In the genomic region with DNA sequence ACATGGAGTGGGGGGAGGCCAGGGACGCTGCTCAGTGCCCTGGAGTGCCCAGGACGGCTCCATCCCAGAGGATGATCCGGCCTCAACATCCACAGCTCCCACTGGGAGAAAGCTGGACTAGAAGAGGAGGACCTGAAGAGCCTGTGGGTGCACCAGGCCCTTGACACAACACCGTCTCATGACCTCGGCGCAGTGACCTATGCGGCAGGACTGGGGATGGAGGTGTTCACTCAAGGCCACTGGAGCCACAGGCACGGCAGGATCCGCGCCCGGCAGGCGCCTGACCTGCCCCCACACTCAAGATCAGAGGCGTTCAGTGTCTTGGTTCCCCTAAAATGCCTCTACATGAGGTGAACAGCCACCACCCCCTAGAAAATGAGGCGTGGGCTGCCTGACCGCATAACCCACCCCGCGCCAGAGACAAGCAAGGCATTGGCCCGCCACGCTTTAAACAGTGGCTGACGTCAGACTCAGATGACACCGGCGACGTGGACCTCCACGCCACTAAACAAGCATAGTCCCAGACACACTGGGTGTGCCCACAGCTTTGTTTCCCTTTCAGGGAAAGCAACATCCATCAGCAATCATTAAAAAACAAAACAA, we compare ENCODE assay signal across 9 cellular contexts. TPM values are rescaled to one million over a fixed set of nuclear protein-coding genes. Genes with fewer than 3 reads are reported as not detected.
DNase-seq lines count a peak whose midpoint lies in the region; ATAC-seq and TF ChIP-seq lines count a peak whose summit lies in the region.
"Had no signal": no experiment of that assay in that cellular context is flagged by ENCODE, and none has a peak within 500 bp of the region (broad histone marks: within the 10 kb centered on the region; RNA-seq: fewer than 3 reads in every experiment).

No MANE protein-coding gene starts in this region.

- DNase-seq in Peyer's patch (no peak), ascending aorta (ENCODE audit: low spot score in 2 of 2) (no peak), spleen (no peak), ovary (no peak)
- DNase-seq: NCI-H1092 treated with DMSO at 0.1 percent for 48 hours had no signal

- H3K27me3 ChIP-seq in Peyer's patch (no peaks in the 10 kb centered on the region), ascending aorta (no peaks in the 10 kb centered on the region), liver (ENCODE audit: control insufficient read depth in 4 of 4, insufficient read depth in 4 of 4, low read length in 3 of 4) (no peaks in the 10 kb centered on the region), spleen (replicated peaks in 1 of 7) (no peaks in the 10 kb centered on the region), ovary (no peaks in the 10 kb centered on the region)

- H3K9ac ChIP-seq in liver (ENCODE audit: low read depth in 1 of 2, low read length in 2 of 2), result peak overlapping the region; percentile 61 to 73

- no peak for TF ChIP-seq CTCF in Peyer's patch (IDR thresholded peaks at IDR 0.05)
- no peak for TF ChIP-seq CTCF in ascending aorta (IDR thresholded peaks at IDR 0.05)
- no peak for TF ChIP-seq CTCF in liver (IDR thresholded peaks at IDR 0.05; ENCODE audit: low read depth, low read length, missing input control)
- no peak for TF ChIP-seq CTCF in spleen (IDR thresholded peaks at IDR 0.05 in 8 of 11, conservative IDR thresholded peaks at IDR 0.05 in 3 of 11)
- no peak for TF ChIP-seq CTCF in ovary (IDR thresholded peaks at IDR 0.05)

- no peaks in the 10 kb centered on the region for H3K9me3 ChIP-seq in Peyer's patch
- H3K9me3 ChIP-seq in ascending aorta, result no peaks in the 10 kb centered on the region
- no peaks in the 10 kb centered on the region for H3K9me3 ChIP-seq in liver (ENCODE audit: control insufficient read depth in 4 of 4, low read length in 3 of 4)
- no peaks in the 10 kb centered on the region for H3K9me3 ChIP-seq in spleen
- H3K9me3 ChIP-seq in ovary, result no peaks in the 10 kb centered on the region

- WGBS in liver, result 88% methylated on average over 24 of the region's 24 CpGs
- WGBS in spleen, 5 donors, result 60 to 75% (median 70%) methylated on average over 21 to 24 of the region's 24 CpGs
- WGBS in ovary, 3 donors, result 73 to 82% (median 74%) methylated on average over 24 of the region's 24 CpGs

- H3K36me3 ChIP-seq in Peyer's patch (no peaks in the 10 kb centered on the region), ascending aorta (peaks cover 0 to 8% of the 10 kb centered on the region in 2 donors), liver (ENCODE audit: control insufficient read depth in 4 of 4, insufficient read depth in 3 of 4, low read depth in 1 of 4, low read length in 3 of 4) (no peaks in the 10 kb centered on the region), spleen (peaks cover 0 to 57% (median 0%) of the 10 kb centered on the region in 6 donors), ovary (no peaks in the 10 kb centered on the region)

- TF ChIP-seq POLR2A in Peyer's patch (IDR thresholded peaks at IDR 0.05) (no peak), spleen (IDR thresholded peaks at IDR 0.05) (no peak), ovary (IDR thresholded peaks at IDR 0.05) (no peak)

- no peak for ATAC-seq in activated CD4-positive, CD25-positive, alpha-beta regulatory T cell treated with anti-CD3 and anti-CD28 coated beads, Interleukin-2, amount 50 U/mL, for 24 hours
- ATAC-seq in HG03039 (IDR thresholded peaks at IDR 0.05; ENCODE audit: unreplicated experiment) (no peak), HG03025 (IDR thresholded peaks at IDR 0.05; ENCODE audit: low FRiP score, unreplicated experiment) (no peak)

- peak overlapping the region; percentile 64 to 84 (median 74) for H3K27ac ChIP-seq in Peyer's patch
- H3K27ac ChIP-seq in ascending aorta, result peak overlapping the region; percentile 50 to 56
- peak overlapping the region; percentile 97 to 99 for H3K27ac ChIP-seq in liver (ENCODE audit: low read depth in 1 of 2, low read length in 2 of 2)
- H3K27ac ChIP-seq in spleen, result peak overlapping the region; percentile 86 to 94 (median 88)
- no peak overlapping the region for H3K27ac ChIP-seq in ovary

- no peak for TF ChIP-seq RAD21 in liver (IDR thresholded peaks at IDR 0.05)

- H3K4me3 ChIP-seq in Peyer's patch, result peak overlapping the region in 2 of 4 donors; percentile 8 to 25
- no peak overlapping the region for H3K4me3 ChIP-seq in ascending aorta
- peak overlapping the region in 2 of 3 donors; percentile 21 to 37 for H3K4me3 ChIP-seq in liver (ENCODE audit: low read depth in 1 of 3, low read length in 3 of 3)
- peak overlapping the region in 2 of 8 donors; percentile 29 to 53 for H3K4me3 ChIP-seq in spleen
- H3K4me3 ChIP-seq in ovary, result no peak overlapping the region

- peaks cover 0 to 20% (median 7%) of the 10 kb centered on the region in 4 donors for H3K4me1 ChIP-seq in Peyer's patch
- peaks cover 0 to 8% of the 10 kb centered on the region in 2 donors for H3K4me1 ChIP-seq in ascending aorta
- peaks cover 3 to 23% (median 10%) of the 10 kb centered on the region in 4 donors for H3K4me1 ChIP-seq in liver (ENCODE audit: control insufficient read depth in 4 of 4, insufficient read depth in 4 of 4, low read length in 3 of 4)
- peaks cover 27 to 79% (median 65%) of the 10 kb centered on the region in 6 donors for H3K4me1 ChIP-seq in spleen
- H3K4me1 ChIP-seq in ovary (ENCODE audit: insufficient read depth), result peaks cover 10% of the 10 kb centered on the region

- intact Hi-C loops in ascending aorta (cut with DNase I) (no loop called here), spleen (cut with DNase I; ENCODE audit: low total_unique reads) (no loop called here), ovary (cut with DNase I) (no loop called here)

- TF ChIP-seq EP300 in ovary (IDR thresholded peaks at IDR 0.05), result no peak

TF ChIP-seq in liver, 16 proteins besides CTCF, POLR2A, EP300 and RAD21 (continues in another document):
- no peak for TF ChIP-seq NR2F2 (IDR thresholded peaks at IDR 0.05)
- TF ChIP-seq JUND (IDR thresholded peaks at IDR 0.05), result no peak
- TF ChIP-seq, protein P1, sequence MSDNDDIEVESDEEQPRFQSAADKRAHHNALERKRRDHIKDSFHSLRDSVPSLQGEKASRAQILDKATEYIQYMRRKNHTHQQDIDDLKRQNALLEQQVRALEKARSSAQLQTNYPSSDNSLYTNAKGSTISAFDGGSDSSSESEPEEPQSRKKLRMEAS (IDR thresholded peaks at IDR 0.05), result no peak
- TF ChIP-seq FOXA1 (IDR thresholded peaks at IDR 0.05), result no peak
- TF ChIP-seq HNF4G (IDR thresholded peaks at IDR 0.05), result no peak
- no peak for TF ChIP-seq HNF4A (conservative IDR thresholded peaks at IDR 0.05)
- no peak for TF ChIP-seq FOXA2 (IDR thresholded peaks at IDR 0.05)
- no peak for TF ChIP-seq YY1 (IDR thresholded peaks at IDR 0.05)
- TF ChIP-seq, protein P2, sequence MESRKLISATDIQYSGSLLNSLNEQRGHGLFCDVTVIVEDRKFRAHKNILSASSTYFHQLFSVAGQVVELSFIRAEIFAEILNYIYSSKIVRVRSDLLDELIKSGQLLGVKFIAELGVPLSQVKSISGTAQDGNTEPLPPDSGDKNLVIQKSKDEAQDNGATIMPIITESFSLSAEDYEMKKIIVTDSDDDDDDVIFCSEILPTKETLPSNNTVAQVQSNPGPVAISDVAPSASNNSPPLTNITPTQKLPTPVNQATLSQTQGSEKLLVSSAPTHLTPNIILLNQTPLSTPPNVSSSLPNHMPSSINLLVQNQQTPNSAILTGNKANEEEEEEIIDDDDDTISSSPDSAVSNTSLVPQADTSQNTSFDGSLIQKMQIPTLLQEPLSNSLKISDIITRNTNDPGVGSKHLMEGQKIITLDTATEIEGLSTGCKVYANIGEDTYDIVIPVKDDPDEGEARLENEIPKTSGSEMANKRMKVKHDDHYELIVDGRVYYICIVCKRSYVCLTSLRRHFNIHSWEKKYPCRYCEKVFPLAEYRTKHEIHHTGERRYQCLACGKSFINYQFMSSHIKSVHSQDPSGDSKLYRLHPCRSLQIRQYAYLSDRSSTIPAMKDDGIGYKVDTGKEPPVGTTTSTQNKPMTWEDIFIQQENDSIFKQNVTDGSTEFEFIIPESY (IDR thresholded peaks at IDR 0.05), result no peak
- TF ChIP-seq, protein P3, sequence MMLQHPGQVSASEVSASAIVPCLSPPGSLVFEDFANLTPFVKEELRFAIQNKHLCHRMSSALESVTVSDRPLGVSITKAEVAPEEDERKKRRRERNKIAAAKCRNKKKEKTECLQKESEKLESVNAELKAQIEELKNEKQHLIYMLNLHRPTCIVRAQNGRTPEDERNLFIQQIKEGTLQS (IDR thresholded peaks at IDR 0.05), result no peak
- no peak for TF ChIP-seq EGR1 (IDR thresholded peaks at IDR 0.05; ENCODE audit: low read depth in 2 of 2)

RNA-seq across cellular contexts. Expression of a gene that starts 8.0 kb away (rescaled TPM):
- 10 to 100 TPM; 26.4 to 62.5 (median 45.7) TPM for total RNA-seq in Peyer's patch
- 29.8 TPM for total RNA-seq in ascending aorta
- total RNA-seq in liver, result 10 to 100 TPM; 16.7 to 23.2 TPM
- 10 to 100 TPM; 18.9 to 38.4 TPM for polyA plus RNA-seq in liver
- 10 to 100 TPM; 39.7 to 59.7 (median 46.5) TPM for total RNA-seq in spleen
- 10 to 100 TPM; 36.5 to 63.0 (median 40.0) TPM for polyA plus RNA-seq in spleen
- total RNA-seq in ovary, result 10 to 100 TPM; 42.0 to 65.3 (median 53.4) TPM
- 10 to 100 TPM; 27.0 to 65.5 TPM for polyA plus RNA-seq in ovary

RNA-seq across cellular contexts. Expression of a gene that starts 10.2 kb away (rescaled TPM):
- total RNA-seq in Peyer's patch, result 100 to 1,000 TPM in 1 of 4 donors, 10 to 100 TPM in 3; 24.3 to 142 (median 49.5) TPM
- 67.3 TPM for total RNA-seq in ascending aorta
- total RNA-seq in liver, result 10 to 100 TPM; 45.6 to 56.2 TPM
- polyA plus RNA-seq in liver, result 10 to 100 TPM; 39.1 to 43.8 TPM
- 10 to 100 TPM; 31.0 to 48.8 (median 37.4) TPM for total RNA-seq in spleen
- polyA plus RNA-seq in spleen, result 10 to 100 TPM; 55.5 to 96.2 (median 59.0) TPM
- total RNA-seq in ovary, result 10 to 100 TPM; 26.2 to 54.7 (median 39.5) TPM
- polyA plus RNA-seq in ovary, result 10 to 100 TPM; 11.3 to 44.3 TPM

RNA-seq across cellular contexts. Expression of a gene that starts 35.2 kb away (rescaled TPM):
- total RNA-seq in Peyer's patch, result 10 to 100 TPM; 22.1 to 29.7 (median 26.0) TPM
- total RNA-seq in ascending aorta, result 72.7 TPM
- total RNA-seq in liver, result 10 to 100 TPM; 19.8 to 29.0 TPM
- 10 to 100 TPM; 20.1 to 28.2 TPM for polyA plus RNA-seq in liver
- total RNA-seq in spleen, result 10 to 100 TPM; 20.3 to 33.3 (median 26.7) TPM
- polyA plus RNA-seq in spleen, result 10 to 100 TPM; 19.1 to 42.6 (median 29.3) TPM
- 10 to 100 TPM; 12.2 to 40.2 (median 18.3) TPM for total RNA-seq in ovary
- 10 to 100 TPM; 11.6 to 18.2 TPM for polyA plus RNA-seq in ovary

RNA-seq across cellular contexts. Expression of a gene that starts 44.6 kb away (rescaled TPM):
- total RNA-seq in Peyer's patch, result 10 to 100 TPM in 1 of 4 donors, 1 to 10 TPM in 3; 2.5 to 15.4 (median 6.7) TPM
- 1.1 TPM for total RNA-seq in ascending aorta
- 1 to 10 TPM; 2.7 to 3.3 TPM for total RNA-seq in liver
- polyA plus RNA-seq in liver, result 1 to 10 TPM in 1 of 2 donors, under 1 TPM in 1; 0.94 to 1.5 TPM
- total RNA-seq in spleen, result 1 to 10 TPM; 3.6 to 7.1 (median 4.5) TPM
- polyA plus RNA-seq in spleen, result 1 to 10 TPM; 1.4 to 4.0 (median 2.3) TPM
- 10 to 100 TPM in 1 of 7 donors, 1 to 10 TPM in 6; 4.9 to 10.5 (median 7.6) TPM for total RNA-seq in ovary
- polyA plus RNA-seq in ovary, result 1 to 10 TPM; 5.7 to 6.9 TPM

RNA-seq across cellular contexts. Expression of a gene that starts 53.9 kb away (rescaled TPM):
- total RNA-seq in Peyer's patch (10 to 100 TPM in 1 of 4 donors, 1 to 10 TPM in 2, under 1 TPM in 1; 0.18 to 23.1 (median 1.4) TPM), ascending aorta (not detected), liver (under 1 TPM; 0.08 to 0.09 TPM), spleen (1 to 10 TPM; 2.5 to 5.6 (median 3.5) TPM), ovary (10 to 100 TPM in 1 of 7 donors, 1 to 10 TPM in 5, under 1 TPM in 1; 0.24 to 16.0 (median 8.0) TPM)
- polyA plus RNA-seq in liver (under 1 TPM in 1 of 2 donors, not detected in 1; 0.01 TPM), spleen (10 to 100 TPM in 1 of 3 donors, 1 to 10 TPM in 2; 1.3 to 17.1 (median 3.6) TPM), ovary (1 to 10 TPM; 2.1 to 5.2 TPM)

Comparison
In these comparisons a context has a peak if more than half of its experiments do, and no peak if none do; other contexts are left out.
1. H3K27ac ChIP-seq: peak in Peyer's patch (4 of 4), ascending aorta (2 of 2), liver (2 of 2) and spleen (8 of 8); none in ovary (0 of 2).
2. H3K4me3 ChIP-seq: peak in liver (2 of 3); none in ascending aorta (0 of 2) and ovary (single experiment).